In genomic region chr1:200373811-200374231, GRCh38 we compare ENCODE assay signal across 13 cellular contexts. TPM values are rescaled to one million over a fixed set of nuclear protein-coding genes. Genes with fewer than 3 reads are reported as not detected.
DNase-seq lines count a peak whose midpoint lies in the region; ATAC-seq and TF ChIP-seq lines count a peak whose summit lies in the region.
"Had no signal": no experiment of that assay in that cellular context is flagged by ENCODE, and none has a peak within 500 bp of the region (broad histone marks: within the 10 kb centered on the region; RNA-seq: fewer than 3 reads in every experiment).

No MANE protein-coding gene starts in this region.

- TF ChIP-seq CTCF in Caco-2 (IDR thresholded peaks at IDR 0.05; ENCODE audit: insufficient read depth in 1 of 2, low read depth in 1 of 2, low read length in 1 of 2, severe bottlenecking in 1 of 2, unreplicated experiment in 1 of 2) (no peak), neural crest cell (conservative IDR thresholded peaks at IDR 0.05) (no peak), natural killer cell (IDR thresholded peaks at IDR 0.05) (no peak)

- H3K9me3 ChIP-seq in Caco-2 (no peaks in the 10 kb centered on the region), HUES64 (ENCODE audit: insufficient read depth, low read depth, low read length) (no peaks in the 10 kb centered on the region)

- 0% methylated on average over 5 of the region's 5 CpGs for WGBS in HUES64

- H3K4me1 ChIP-seq in Caco-2 (peaks cover 59% of the 10 kb centered on the region), HUES64 (ENCODE audit: insufficient read depth, low read length) (peaks cover 56% of the 10 kb centered on the region)

- H3K36me3 Mint-ChIP-seq in Caco-2 (ENCODE audit: insufficient read depth, unreplicated experiment) = no peaks in the 10 kb centered on the region
- H3K36me3 Mint-ChIP-seq in neural crest cell (ENCODE audit: low read depth) = no peaks in the 10 kb centered on the region
- H3K36me3 Mint-ChIP-seq in natural killer cell = no peaks in the 10 kb centered on the region

- peak overlapping the region; percentile 88 for H3K27ac ChIP-seq in HUES64 (ENCODE audit: low read depth, low read length)
- peak overlapping the region; percentile 4 for H3K27ac ChIP-seq in epithelial cell of prostate
- H3K27ac ChIP-seq: KMS-11 had no signal

- H3K36me3 ChIP-seq in Caco-2 (ENCODE audit: control insufficient read depth, insufficient read depth, low read length) (no peaks in the 10 kb centered on the region; the same call in 1 of the 2 replicates), HUES64 (ENCODE audit: insufficient read depth, low read length) (no peaks in the 10 kb centered on the region)

- BruUV-seq in Caco-2 (replicated peaks; lab: Mats Ljungman, UMichigan) = no TSS peak

- intact Hi-C loops in Caco-2 (cut with micrococcal nuclease; ENCODE audit: unreplicated experiment) (loop anchor here (5.0 kb wide), 2 partner anchors 93 to 347 kb away; partner anchors contain the start of gene NR5A2), natural killer cell (cut with micrococcal nuclease) (no loop called here)

- H3K27me3 Mint-ChIP-seq in Caco-2 (ENCODE audit: insufficient read depth, unreplicated experiment) = no peaks in the 10 kb centered on the region
- H3K27me3 Mint-ChIP-seq in neural crest cell (ENCODE audit: low read depth) = no peaks in the 10 kb centered on the region
- peaks cover 0 to 3% of the 10 kb centered on the region in 2 donors for H3K27me3 Mint-ChIP-seq in natural killer cell (ENCODE audit: low read depth in 2 of 2)
- H3K27me3 Mint-ChIP-seq: activated CD4-positive, alpha-beta T cell treated with anti-CD3 and anti-CD28 coated beads for 36 hours had no signal

- H3K4me3 Mint-ChIP-seq in Caco-2 (ENCODE audit: unreplicated experiment) = peak overlapping the region; percentile 67
- H3K4me3 Mint-ChIP-seq in neural crest cell = no peak overlapping the region
- H3K4me3 Mint-ChIP-seq in natural killer cell = no peak overlapping the region
- H3K4me3 Mint-ChIP-seq: activated CD4-positive, alpha-beta T cell treated with anti-CD3 and anti-CD28 coated beads for 36 hours; T-helper 1 cell treated with Interleukin-12 subunit alpha and Interleukin-12 subunit beta and Interleukin-4 antibody, amounts not matched to agents 30 μg/mL and 1 μg/mL, for 36 hours had no signal

- CTCF ChIA-PET in Caco-2 (lab: Charles Lee) = no interaction called here

- no peak overlapping the region for H3K4me3 ChIP-seq in Caco-2 (ENCODE audit: low read depth, low read length)
- H3K4me3 ChIP-seq in HUES64 (ENCODE audit: low read length) = peak overlapping the region; percentile 48

- H3K27me3 ChIP-seq in Caco-2 (replicated peaks; ENCODE audit: control insufficient read depth, insufficient read depth, low read length) = no peaks in the 10 kb centered on the region
- H3K27me3 ChIP-seq in HUES64 (ENCODE audit: insufficient read depth, low read length) = no peaks in the 10 kb centered on the region

- DNase-seq in Caco-2 (peak in 1 of 2 experiments; percentile 45), epithelial cell of prostate (ENCODE audit: low read depth, low spot score) (no peak), neural crest cell (ENCODE audit: low read depth, low spot score) (no peak), natural killer cell (no peak), NCI-H2227 treated with DMSO at 0.1 percent for 48 hours (lab: John Stamatoyannopoulos, UW) (no peak)
- no peak for DNase-seq in stimulated activated CD4-positive, alpha-beta T cell treated with anti-CD3 and anti-CD28 coated beads, Interleukin-2, amount 100 ng/mL, for 24 hours
- DNase-seq: activated CD4-positive, alpha-beta T cell treated with anti-CD3 and anti-CD28 coated beads for 36 hours; NCI-H2029; small intestine had no signal

- peaks cover 25% of the 10 kb centered on the region for H3K9me3 Mint-ChIP-seq in Caco-2 (ENCODE audit: unreplicated experiment)
- H3K9me3 Mint-ChIP-seq in neural crest cell = peaks cover 6% of the 10 kb centered on the region
- no peaks in the 10 kb centered on the region for H3K9me3 Mint-ChIP-seq in natural killer cell
- H3K9me3 Mint-ChIP-seq: T-helper 1 cell treated with Interleukin-12 subunit alpha and Interleukin-12 subunit beta and Interleukin-4 antibody, amounts not matched to agents 30 μg/mL and 1 μg/mL, for 36 hours had no signal

- H3K27ac Mint-ChIP-seq in Caco-2 (ENCODE audit: unreplicated experiment) (peak overlapping the region; percentile 54), neural crest cell (ENCODE audit: unreplicated experiment) (peak overlapping the region; percentile 24), natural killer cell (no peak overlapping the region)
- H3K27ac Mint-ChIP-seq: activated CD4-positive, alpha-beta T cell treated with anti-CD3 and anti-CD28 coated beads for 36 hours; T-helper 1 cell treated with Interleukin-12 subunit alpha and Interleukin-12 subunit beta and Interleukin-4 antibody, amounts not matched to agents 30 μg/mL and 1 μg/mL, for 36 hours had no signal

- peak overlapping the region; percentile 59 for H3K9ac ChIP-seq in HUES64 (ENCODE audit: low read depth, low read length)
- H3K9ac ChIP-seq: KMS-11 had no signal

- POLR2A ChIA-PET in Caco-2 (lab: Charles Lee) = no interaction called here

- ATAC-seq in natural killer cell (no peak), GM19351 (IDR thresholded peaks at IDR 0.05; ENCODE audit: unreplicated experiment) (no peak)
- ATAC-seq: activated CD4-positive, alpha-beta T cell treated with anti-CD3 and anti-CD28 coated beads for 36 hours had no signal

- H3K4me1 Mint-ChIP-seq in Caco-2 (ENCODE audit: low read depth, unreplicated experiment) = peaks cover 66% of the 10 kb centered on the region
- H3K4me1 Mint-ChIP-seq in neural crest cell = peaks cover 24% of the 10 kb centered on the region
- H3K4me1 Mint-ChIP-seq in natural killer cell = no peaks in the 10 kb centered on the region
- H3K4me1 Mint-ChIP-seq: activated CD4-positive, alpha-beta T cell treated with anti-CD3 and anti-CD28 coated beads for 36 hours had no signal

RNA-seq across cellular contexts. Expression of gene ZNF281, which starts 36.0 kb away (rescaled TPM):
- total RNA-seq in Caco-2 (2022) = 31.3 and 32.3 TPM in 2 replicates
- 48.9 TPM for polyA plus RNA-seq in HUES64 (2013, experiment 1 of 2)
- 49.6 TPM for polyA plus RNA-seq in HUES64 (2013, experiment 2 of 2)
- total RNA-seq in neural crest cell = 36.5 and 37.5 TPM in 2 replicates
- 10 to 100 TPM; 25.6 to 35.4 (median 33.8) TPM for total RNA-seq in natural killer cell

Comparison
In these comparisons a context has a peak if more than half of its experiments do, and no peak if none do; other contexts are left out.
1. H3K27ac Mint-ChIP-seq: peak in Caco-2 (single experiment) and neural crest cell (single experiment); none in natural killer cell (0 of 2).